ENCODE assay signal across 27 cellular contexts in the genomic region with DNA sequence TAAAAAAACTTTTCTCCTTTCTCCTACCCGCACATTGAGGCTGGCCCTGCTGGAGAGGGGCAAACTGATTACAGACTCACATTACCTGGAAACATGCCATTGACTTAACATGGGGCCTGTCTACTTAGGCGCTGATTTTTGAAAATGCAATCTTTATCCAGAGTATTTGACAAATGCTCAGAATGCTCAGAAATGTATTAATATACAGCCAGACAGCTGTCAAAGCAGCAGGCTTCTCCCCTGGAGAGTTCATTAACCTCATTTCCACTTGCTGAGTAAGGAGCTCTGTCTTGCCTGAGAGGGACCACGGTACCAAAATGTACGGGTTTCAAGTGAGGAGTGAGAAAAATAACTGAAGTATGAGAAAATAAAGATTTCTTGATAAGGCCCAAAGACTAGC.
"Had no signal": no experiment of that assay in that cellular context is flagged by ENCODE, and none has a peak within 500 bp of the region (broad histone marks: within the 10 kb centered on the region; RNA-seq: fewer than 3 reads in every experiment).

No MANE protein-coding gene starts in this region.

- H3K36me3 ChIP-seq: brain microvascular endothelial cell, gastrocnemius medialis, heart left ventricle, WERI-Rb-1 had no signal

- H3K27me3 ChIP-seq: brain microvascular endothelial cell, foreskin keratinocyte, gastrocnemius medialis had no signal

- H3K4me3 ChIP-seq: gastrocnemius medialis, heart left ventricle had no signal

- H3K4me1 ChIP-seq: foreskin keratinocyte, gastrocnemius medialis, heart left ventricle had no signal

- H3K9me3 ChIP-seq: gastrocnemius medialis had no signal

- H3K27ac ChIP-seq: brain microvascular endothelial cell, epithelial cell of prostate, foreskin keratinocyte, gastrocnemius medialis, heart left ventricle, WERI-Rb-1 had no signal

- DNase-seq: activated B cell treated with CpG ODN at 0.5 μM for 24 hours; activated CD4-positive, alpha-beta memory T cell treated with anti-CD3 and anti-CD28 coated beads for 36 hours; activated CD4-positive, alpha-beta T cell treated with anti-CD3 and anti-CD28 coated beads for 48 hours; activated CD4-positive, alpha-beta T cell treated with anti-CD3 and anti-CD28 coated beads, Interleukin-2, amount 50 U/mL, for 1 hour; activated CD8-positive, alpha-beta memory T cell treated with anti-CD3 and anti-CD28 coated beads, Interleukin-2, amount 10 ng/mL, durations not matched to agents 7 days and 5 days; activated CD8-positive, alpha-beta memory T cell treated with anti-CD3 and anti-CD28 coated beads, Interleukin-2, amount 50 U/mL, for 48 hours; activated CD8-positive, alpha-beta T cell treated with anti-CD3 and anti-CD28 coated beads, Interleukin-2, amount 10 ng/mL, durations not matched to agents 7 days and 5 days; activated gamma-delta T cell; activated naive CD4-positive, alpha-beta T cell; activated naive CD4-positive, alpha-beta T cell treated with anti-CD3 and anti-CD28 coated beads, Interleukin-2, amount 10 ng/mL, durations not matched to agents 7 days and 5 days; activated naive CD8-positive, alpha-beta T cell treated with anti-CD3 and anti-CD28 coated beads, Interleukin-2, amount 10 ng/mL, durations not matched to agents 7 days and 5 days; activated T-cell treated with anti-CD3 and anti-CD28 coated beads for 4 hours; activated T-cell treated with anti-CD3 and anti-CD28 coated beads, Interleukin-2, amount 50 U/mL, for 24 hours; activated T-cell treated with anti-CD3 and anti-CD28 coated beads, Interleukin-2, amount 50 U/mL, for 72 hours; amniotic stem cell; anterior cingulate cortex; brain microvascular endothelial cell; effector CD8-positive, alpha-beta T cell; foreskin keratinocyte; gastrocnemius medialis; glutamatergic neuron; heart left ventricle; T-helper 1 cell; T-helper 17 cell; T1000; WERI-Rb-1 had no signal
